21 cellular contexts compared by ENCODE assay signal in genomic region chr11:76524461-76524860, GRCh38.
DNase-seq lines count a peak whose midpoint lies in the region; ATAC-seq, FAIRE-seq and TF ChIP-seq lines count a peak whose summit lies in the region.
"Had no signal": no experiment of that assay in that cellular context is flagged by ENCODE, and none has a peak within 500 bp of the region (broad histone marks: within the 10 kb centered on the region; RNA-seq: fewer than 3 reads in every experiment).

No MANE protein-coding gene starts in this region.

- POLR2A ChIA-PET in IMR-90 (lab: Charles Lee; ENCODE audit: unreplicated experiment): no interaction called here

- no peak overlapping the region for H3K4me2 ChIP-seq in IMR-90 (ENCODE audit: low read depth, low read length)
- no peak overlapping the region for H3K4me2 ChIP-seq in keratinocyte (ENCODE audit: control insufficient read depth, extremely low read depth, insufficient read depth, low read depth, low read length)

- H3K4me3 ChIP-seq in IMR-90 (ENCODE audit: insufficient read depth, low read depth, low read length) (no peak overlapping the region), keratinocyte (ENCODE audit: control insufficient read depth in 2 of 3, extremely low read depth in 1 of 3, insufficient read depth in 2 of 3, low read depth in 1 of 3, low read length in 3 of 3) (no peak overlapping the region), heart right ventricle (no peak overlapping the region), ovary (no peak overlapping the region)
- H3K4me3 ChIP-seq: ascending aorta had no signal

- H2AK5ac ChIP-seq in IMR-90 (ENCODE audit: low read depth, low read length): no peak overlapping the region

- no peak overlapping the region for H2BK120ac ChIP-seq in IMR-90 (ENCODE audit: low read depth, low read length)

- in situ Hi-C loops in IMR-90 (cut with MboI; ENCODE audit: low sequenced_read_pairs): loop anchor here (10.0 kb wide), 1 partner anchor 310 kb away; no protein-coding TSS in a partner anchor

- no peak overlapping the region for H3K4ac ChIP-seq in IMR-90 (ENCODE audit: low read depth, low read length)

- no peak overlapping the region for H2AFZ ChIP-seq in IMR-90 (replicated peaks; ENCODE audit: low read length, poor library complexity)
- no peak overlapping the region for H2AFZ ChIP-seq in keratinocyte (ENCODE audit: control insufficient read depth, low read length)
- H2AFZ ChIP-seq: parathyroid adenoma had no signal

- no peak overlapping the region for H2BK5ac ChIP-seq in IMR-90 (ENCODE audit: low read depth, low read length, poor library complexity, severe bottlenecking)

- H3K23ac ChIP-seq in IMR-90 (ENCODE audit: low read depth, low read length): no peak overlapping the region

- ATAC-seq in IMR-90 (ENCODE audit: low read depth): no peak; the same call in 1 of the 2 replicates
- no peak for ATAC-seq in heart right ventricle
- ATAC-seq: activated CD8-positive, alpha-beta T cell treated with anti-CD3 and anti-CD28 coated beads, Interleukin-2, amount 10 ng/mL, durations not matched to agents 7 days and 5 days; effector memory CD8-positive, alpha-beta T cell; natural killer cell; WTC11 had no signal

- FAIRE-seq in keratinocyte (lab: Jason Lieb, UNC): peak; percentile 60

- BruUV-seq in IMR-90 (replicated peaks; lab: Mats Ljungman, UMichigan): no TSS peak

- H3K79me1 ChIP-seq in IMR-90 (ENCODE audit: low read depth in 1 of 2, low read length in 2 of 2): peaks cover 0 to 4% of the 10 kb centered on the region in 2 experiments; a peak in 1 of 4 replicates

- H3K14ac ChIP-seq in IMR-90 (replicated peaks; ENCODE audit: low read depth, low read length): no peak overlapping the region

- H2BK15ac ChIP-seq in IMR-90 (ENCODE audit: low read depth, low read length): no peak overlapping the region

- DNase-seq in EH (ENCODE audit: low read depth): peak; percentile 60
- peak; percentile 54 for DNase-seq in IMR-90
- peak; percentile 11 for DNase-seq in keratinocyte (ENCODE audit: low read depth, low spot score)
- no peak for DNase-seq in NCI-H345 (lab: John Stamatoyannopoulos, UW)
- no peak for DNase-seq in heart right ventricle
- no peak for DNase-seq in ovary
- DNase-seq: activated CD8-positive, alpha-beta T cell treated with anti-CD3 and anti-CD28 coated beads, Interleukin-2, amount 10 ng/mL, durations not matched to agents 7 days and 5 days; activated naive CD4-positive, alpha-beta T cell treated with anti-CD3 and anti-CD28 coated beads for 36 hours; activated T-cell treated with anti-CD3 and anti-CD28 coated beads, Interleukin-2, amount 50 U/mL, for 24 hours; effector memory CD8-positive, alpha-beta T cell; GOT3; islet precursor cell; mesenchymal stem cell; natural killer cell; NCI-H187 treated with DMSO at 0.1 percent for 48 hours; NCI-H446 treated with DMSO at 0.1 percent for 48 hours; stimulated activated naive CD4-positive, alpha-beta T cell had no signal

- H3K9me1 ChIP-seq in IMR-90 (ENCODE audit: insufficient read depth, low read length): peaks cover 7% of the 10 kb centered on the region
- no peaks in the 10 kb centered on the region for H3K9me1 ChIP-seq in keratinocyte (ENCODE audit: control insufficient read depth, extremely low read depth, insufficient read depth, low read length)

- H4K8ac ChIP-seq in IMR-90 (ENCODE audit: low read depth in 2 of 2, low read length in 2 of 2): no peak overlapping the region

- no peak overlapping the region for H3K27ac ChIP-seq in IMR-90 (ENCODE audit: insufficient read depth, low read length)
- peak overlapping the region; percentile 34; the same call in 1 of the 2 replicates for H3K27ac ChIP-seq in VCaP
- H3K27ac ChIP-seq in keratinocyte (ENCODE audit: control insufficient read depth, insufficient read depth, low read length): no peak overlapping the region
- H3K27ac ChIP-seq in heart right ventricle: no peak overlapping the region
- no peak overlapping the region for H3K27ac ChIP-seq in ovary
- H3K27ac ChIP-seq: ascending aorta, parathyroid adenoma had no signal

- no CpG with 5 or more reads among the region's 4 CpGs for WGBS in IMR-90 (ENCODE audit: extremely low coverage in 2 of 2, insufficient read length in 1 of 2), 2 experiments
- WGBS in heart right ventricle, 2 donors: 89% methylated on average over 4 of the region's 4 CpGs
- 86 to 92% (median 91%) methylated on average over 4 of the region's 4 CpGs for WGBS in ovary, 3 donors

- no peak for TF ChIP-seq EP300 in ovary (IDR thresholded peaks at IDR 0.05)

- H4K5ac ChIP-seq in IMR-90 (ENCODE audit: low read depth, low read length): no peak overlapping the region

- no peak overlapping the region for H3K9ac ChIP-seq in IMR-90 (ENCODE audit: low read depth, low read length)
- no peak overlapping the region for H3K9ac ChIP-seq in keratinocyte (ENCODE audit: control insufficient read depth, extremely low read depth, insufficient read depth, low read length)
- H3K9ac ChIP-seq: parathyroid adenoma had no signal

- no peak for TF ChIP-seq RAD21 in IMR-90 (IDR thresholded peaks at IDR 0.05; ENCODE audit: low read length)

- H2BK20ac ChIP-seq in IMR-90 (ENCODE audit: low read depth, low read length): no peak overlapping the region

- no peak overlapping the region for H4K91ac ChIP-seq in IMR-90 (ENCODE audit: insufficient read depth, low read depth, low read length)

- H4K20me1 ChIP-seq in IMR-90 (ENCODE audit: insufficient read depth, low read length) (no peaks in the 10 kb centered on the region), keratinocyte (ENCODE audit: control insufficient read depth, extremely low read depth, insufficient read depth, low read length) (no peaks in the 10 kb centered on the region)

- H3K9me3 ChIP-seq in IMR-90 (ENCODE audit: control insufficient read depth, insufficient read depth, low read length) (no peaks in the 10 kb centered on the region), keratinocyte (ENCODE audit: control insufficient read depth, low read depth, low read length) (no peaks in the 10 kb centered on the region), heart right ventricle (no peaks in the 10 kb centered on the region), ovary (no peaks in the 10 kb centered on the region)
- H3K9me3 ChIP-seq: ascending aorta had no signal

- H3K36me3 ChIP-seq in IMR-90 (ENCODE audit: control insufficient read depth, insufficient read depth, low read length) (peaks cover 3% of the 10 kb centered on the region; the same call in 1 of the 2 replicates), keratinocyte (ENCODE audit: control insufficient read depth in 2 of 2, extremely low read depth in 1 of 2, insufficient read depth in 2 of 2, low read length in 2 of 2) (peaks cover 0 to 3% of the 10 kb centered on the region in 2 experiments), heart right ventricle (peaks cover 0 to 88% (median 15%) of the 10 kb centered on the region in 9 donors), ovary (no peaks in the 10 kb centered on the region)

- TF ChIP-seq POLR2A in IMR-90 (IDR thresholded peaks at IDR 0.05; ENCODE audit: low read depth, low read length) (no peak), ovary (IDR thresholded peaks at IDR 0.05) (no peak)

- CTCF ChIA-PET in IMR-90 (lab: Yijun Ruan, JAX): no interaction called here

- dilution Hi-C loops in IMR-90 (cut with HindIII; ENCODE audit: low sequenced_read_pairs, unreplicated experiment): no loop called here
- dilution Hi-C loops in keratinocyte (cut with MboI; ENCODE audit: extremely low pct_ligation_motif_present, low sequenced_read_pairs): no loop called here

- no peak overlapping the region for H3K18ac ChIP-seq in IMR-90 (ENCODE audit: low read depth, low read length)

- peaks cover 6% of the 10 kb centered on the region for H3K4me1 ChIP-seq in IMR-90 (ENCODE audit: control insufficient read depth, insufficient read depth, low read length)
- H3K4me1 ChIP-seq in keratinocyte (ENCODE audit: control insufficient read depth, extremely low read depth, insufficient read depth, low read length): peaks cover 16% of the 10 kb centered on the region
- peaks cover 0 to 12% (median 7%) of the 10 kb centered on the region in 9 donors for H3K4me1 ChIP-seq in heart right ventricle
- no peaks in the 10 kb centered on the region for H3K4me1 ChIP-seq in ovary (ENCODE audit: insufficient read depth)
- H3K4me1 ChIP-seq: parathyroid adenoma had no signal

- H2AK9ac ChIP-seq in IMR-90 (replicated peaks; ENCODE audit: low read depth, low read length, poor library complexity): no peak overlapping the region

- H3K79me2 ChIP-seq in keratinocyte (ENCODE audit: control insufficient read depth, insufficient read depth, low read length): no peaks in the 10 kb centered on the region
- H3K79me2 ChIP-seq: parathyroid adenoma had no signal

- H3K56ac ChIP-seq in IMR-90 (ENCODE audit: extremely low read depth, insufficient read depth, low read length): no peak overlapping the region

- no peak for TF ChIP-seq CTCF in IMR-90 (conservative IDR thresholded peaks at IDR 0.05; ENCODE audit: low read depth, low read length)
- TF ChIP-seq CTCF in VCaP (conservative IDR thresholded peaks at IDR 0.05): no peak
- TF ChIP-seq CTCF in keratinocyte (optimal IDR thresholded peaks at IDR 0.05 in 1 of 3, IDR thresholded peaks at IDR 0.05 in 1 of 3, conservative IDR thresholded peaks at IDR 0.05 in 1 of 3; ENCODE audit: extremely low read depth in 1 of 3, insufficient read depth in 2 of 3, low read length in 3 of 3): no peak
- no peak for TF ChIP-seq CTCF in heart right ventricle (IDR thresholded peaks at IDR 0.05)
- TF ChIP-seq CTCF in ovary (IDR thresholded peaks at IDR 0.05): no peak

- intact Hi-C loops in IMR-90 (cut with micrococcal nuclease) (no loop called here), heart right ventricle (cut with DNase I) (no loop called here), ovary (cut with DNase I) (no loop called here)

- H3K27me3 ChIP-seq in IMR-90 (ENCODE audit: control insufficient read depth, insufficient read depth, low read length) (no peaks in the 10 kb centered on the region), keratinocyte (ENCODE audit: control insufficient read depth, extremely low read depth, insufficient read depth, low read length) (no peaks in the 10 kb centered on the region), heart right ventricle (no peaks in the 10 kb centered on the region), ovary (no peaks in the 10 kb centered on the region)
- H3K27me3 ChIP-seq: ascending aorta had no signal

TF ChIP-seq in IMR-90, 13 proteins besides CTCF, POLR2A, EP300 and RAD21:
- TF ChIP-seq, protein P1, sequence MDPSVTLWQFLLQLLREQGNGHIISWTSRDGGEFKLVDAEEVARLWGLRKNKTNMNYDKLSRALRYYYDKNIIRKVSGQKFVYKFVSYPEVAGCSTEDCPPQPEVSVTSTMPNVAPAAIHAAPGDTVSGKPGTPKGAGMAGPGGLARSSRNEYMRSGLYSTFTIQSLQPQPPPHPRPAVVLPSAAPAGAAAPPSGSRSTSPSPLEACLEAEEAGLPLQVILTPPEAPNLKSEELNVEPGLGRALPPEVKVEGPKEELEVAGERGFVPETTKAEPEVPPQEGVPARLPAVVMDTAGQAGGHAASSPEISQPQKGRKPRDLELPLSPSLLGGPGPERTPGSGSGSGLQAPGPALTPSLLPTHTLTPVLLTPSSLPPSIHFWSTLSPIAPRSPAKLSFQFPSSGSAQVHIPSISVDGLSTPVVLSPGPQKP (IDR thresholded peaks at IDR 0.05; ENCODE audit: borderline replicate concordance, low read depth, low read length): no peak
- 0 out of 2 replicates have a peak, but pooled peaks have one; percentile 7 for TF ChIP-seq FOS (IDR thresholded peaks at IDR 0.05; ENCODE audit: low read depth, low read length)
TF ChIP-seq in IMR-90: peak in this region for 1.

Comparison
In these comparisons a context has a peak if more than half of its experiments do, and no peak if none do; other contexts are left out.
1. DNase-seq: peak in EH (single experiment), IMR-90 (single experiment) and keratinocyte (single experiment); none in NCI-H345 (single experiment), heart right ventricle (0 of 2) and ovary (0 of 5).